9 cellular contexts compared by ENCODE assay signal in the genomic region with DNA sequence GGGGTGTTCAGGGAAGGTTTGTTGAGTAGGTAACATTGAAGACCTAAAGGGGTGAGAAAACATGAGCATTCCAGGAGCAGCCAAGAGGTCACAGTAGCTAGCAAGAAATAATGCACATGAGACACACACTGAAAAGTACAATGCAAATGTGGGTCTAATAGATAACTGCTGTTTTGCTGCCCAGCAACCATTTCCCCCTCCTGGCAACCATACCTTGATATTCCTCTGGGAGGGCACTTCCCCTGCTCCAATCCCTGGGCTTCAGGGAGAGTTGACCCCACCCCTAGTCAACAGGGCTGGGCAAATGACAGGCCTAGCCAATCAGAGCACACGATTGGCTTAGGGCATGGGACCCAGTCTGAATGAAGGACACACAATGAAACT. TPM values are rescaled to one million over a fixed set of nuclear protein-coding genes. Genes with fewer than 3 reads are reported as not detected.
DNase-seq lines count a peak whose midpoint lies in the region; ATAC-seq and TF ChIP-seq lines count a peak whose summit lies in the region.
"Had no signal": no experiment of that assay in that cellular context is flagged by ENCODE, and none has a peak within 500 bp of the region (broad histone marks: within the 10 kb centered on the region; RNA-seq: fewer than 3 reads in every experiment).

No MANE protein-coding gene starts in this region.

- no peak for ATAC-seq in GM21717 (IDR thresholded peaks at IDR 0.05; ENCODE audit: unreplicated experiment)

- H3K4me2 ChIP-seq in MM.1S (ENCODE audit: low read depth, low read length), result no peak overlapping the region

- no peak for TF ChIP-seq CTCF in MM.1S (IDR thresholded peaks at IDR 0.05; ENCODE audit: low read length)
- TF ChIP-seq CTCF in adrenal gland (IDR thresholded peaks at IDR 0.05), result no peak

- H3K9ac ChIP-seq in MM.1S (ENCODE audit: low read length), result no peak overlapping the region

- no peaks in the 10 kb centered on the region for H3K9me2 ChIP-seq in MM.1S (replicated peaks; ENCODE audit: insufficient read depth, low read length)

- H3K4me1 ChIP-seq in MM.1S (ENCODE audit: low read length), result no peaks in the 10 kb centered on the region
- H3K4me1 ChIP-seq in adrenal gland (replicated peaks in 1 of 2), result peaks cover 7 to 9% of the 10 kb centered on the region in 2 donors

- in situ Hi-C loops in SK-MEL-5 (cut with HindIII; ENCODE audit: low pct_unique_long_range_greater_than_20kb, low sequenced_read_pairs), result no loop called here

- H3K36me3 ChIP-seq in MM.1S (replicated peaks; ENCODE audit: insufficient read depth, low read length) (no peaks in the 10 kb centered on the region), adrenal gland (replicated peaks in 1 of 2) (no peaks in the 10 kb centered on the region)

- H2AFZ ChIP-seq in MM.1S (ENCODE audit: low read length), result no peak overlapping the region

- H4K20me1 ChIP-seq in MM.1S (ENCODE audit: insufficient read depth, low read length), result no peaks in the 10 kb centered on the region

- H3K27ac ChIP-seq in MM.1S (ENCODE audit: low read length) (no peak overlapping the region), adrenal gland (no peak overlapping the region)

- DNase-seq in EH (ENCODE audit: low read depth) (peak; percentile 12), HT-29 (ENCODE audit: low spot score) (peak; percentile 22), SK-MEL-5 (ENCODE audit: low read depth, low spot score) (peak; percentile 55), iPS-NIHi7 (ENCODE audit: extremely low spot score) (peak; percentile 86), MM.1S (no peak), adrenal gland (no peak)
- DNase-seq: hypothalamus, NCI-H510A had no signal

- 84 to 100% (median 89%) methylated on average over 1 of the region's 1 CpG for WGBS in adrenal gland, 4 donors

- TF ChIP-seq POLR2A in adrenal gland (IDR thresholded peaks at IDR 0.05), result no peak

- H3F3A ChIP-seq in MM.1S (ENCODE audit: insufficient read depth, low read length), result no peaks in the 10 kb centered on the region

- intact Hi-C loops in adrenal gland (cut with DNase I), result no loop called here

- no peaks in the 10 kb centered on the region for H3K79me2 ChIP-seq in MM.1S (ENCODE audit: low read length)

- H3K27me3 ChIP-seq in MM.1S (replicated peaks; ENCODE audit: insufficient read depth, low read length), result no peaks in the 10 kb centered on the region
- H3K27me3 ChIP-seq in adrenal gland, result no peaks in the 10 kb centered on the region

- H3K9me3 ChIP-seq in MM.1S (replicated peaks; ENCODE audit: insufficient read depth, low read length) (no peaks in the 10 kb centered on the region), adrenal gland (replicated peaks in 1 of 3) (no peaks in the 10 kb centered on the region)

- no peak overlapping the region for H3K4me3 ChIP-seq in MM.1S (ENCODE audit: low read length)
- no peak overlapping the region for H3K4me3 ChIP-seq in adrenal gland

RNA-seq across cellular contexts. Expression of gene ACTN1, which starts 8.5 kb away (rescaled TPM):
- 104 and 115 TPM in 2 replicates for total RNA-seq in HT-29 (2014; rRNA removed; shearing (Covaris generic))
- 34.2 and 45.9 TPM in 2 replicates for total RNA-seq in SK-MEL-5 (2014; rRNA removed; shearing (Covaris generic))
- polyA plus RNA-seq in SK-MEL-5 (2015; cell fraction: cytosol; rRNA removed), result 89.8 and 122 TPM in 2 replicates
- polyA plus RNA-seq in SK-MEL-5 (2015; cell fraction: nucleus; rRNA removed), result 68.5 and 83.5 TPM in 2 replicates
- 100 to 1,000 TPM in 4 of 8 donors, 10 to 100 TPM in 4; 67.0 to 180 (median 98.9) TPM for total RNA-seq in adrenal gland
- polyA plus RNA-seq in adrenal gland, result 10 to 100 TPM; 50.5 to 61.3 (median 55.7) TPM

Comparison
In these comparisons a context has a peak if more than half of its experiments do, and no peak if none do; other contexts are left out.
1. DNase-seq: peak in EH (single experiment), HT-29 (single experiment), SK-MEL-5 (single experiment) and iPS-NIHi7 (single experiment); none in MM.1S (single experiment) and adrenal gland (0 of 7).